ENCODE assay signal across 18 cellular contexts in the genomic region with DNA sequence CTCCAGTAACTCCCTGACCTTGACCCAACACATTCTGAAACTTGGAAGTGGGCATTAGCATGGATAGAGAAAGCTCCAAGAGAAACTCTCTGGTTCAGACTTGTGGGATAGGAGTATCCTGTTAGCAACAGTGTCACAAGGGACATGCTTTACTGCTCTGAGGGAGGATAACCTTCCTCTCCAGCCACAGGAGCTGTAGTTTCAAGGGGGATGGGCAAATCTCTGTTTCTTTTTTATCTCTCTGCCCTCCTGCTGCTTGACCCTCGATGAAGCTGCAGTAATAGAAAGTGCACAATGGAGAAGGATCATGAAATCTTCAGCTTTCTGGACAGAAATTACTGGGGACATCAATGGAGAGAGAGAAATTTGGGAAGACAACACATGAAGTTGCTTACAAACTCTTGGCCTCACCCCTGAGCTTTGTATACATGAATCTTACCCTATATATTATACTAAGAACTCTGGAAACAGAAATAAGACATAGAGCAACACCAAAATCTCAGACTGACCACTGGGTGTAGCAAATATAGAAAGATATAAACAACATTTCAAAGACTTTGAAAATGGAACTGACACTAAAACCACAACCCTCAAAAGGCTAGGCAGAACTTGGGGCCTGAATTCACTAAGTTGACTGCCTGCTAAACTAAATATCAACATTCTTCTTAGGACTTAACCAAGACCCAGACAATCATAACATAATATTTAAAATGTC.
DNase-seq lines count a peak whose midpoint lies in the region; ATAC-seq and TF ChIP-seq lines count a peak whose summit lies in the region.
"Had no signal": no experiment of that assay in that cellular context is flagged by ENCODE, and none has a peak within 500 bp of the region (broad histone marks: within the 10 kb centered on the region; RNA-seq: fewer than 3 reads in every experiment).

No MANE protein-coding gene starts in this region.

- peaks cover 0 to 6% (median 0%) of the 10 kb centered on the region in 11 experiments; a peak in 2 of 22 replicates for H3K9me3 ChIP-seq in BLaER1 treated with 17β-estradiol and CSF1 and Interleukin-3, amounts not matched to agents 10 nM and 100 nM (replicated peaks in 1 of 11)
- H3K9me3 ChIP-seq: upper lobe of right lung had no signal

- no peaks in the 10 kb centered on the region for H3K4me1 Mint-ChIP-seq in mesothelial cell of epicardium
- H3K4me1 Mint-ChIP-seq: activated CD4-positive, alpha-beta memory T cell treated with anti-CD3 and anti-CD28 coated beads, Interleukin-2, amount 10 ng/mL, durations not matched to agents 7 days and 5 days had no signal

- H3K4me2 ChIP-seq in BLaER1 treated with 17β-estradiol and CSF1 and Interleukin-3, amounts not matched to agents 10 nM and 100 nM: peak overlapping the region in 8 of 11 experiments; percentile 1 to 45 (median 29); a peak in 14 of 22 replicates

- H3K27me3 ChIP-seq in BLaER1 treated with 17β-estradiol and CSF1 and Interleukin-3, amounts not matched to agents 10 nM and 100 nM: no peaks in the 10 kb centered on the region
- H3K27me3 ChIP-seq: upper lobe of right lung had no signal

- H3K9me3 Mint-ChIP-seq in mesothelial cell of epicardium: no peaks in the 10 kb centered on the region
- H3K9me3 Mint-ChIP-seq: activated naive CD4-positive, alpha-beta T cell treated with anti-CD3 and anti-CD28 coated beads for 36 hours; T-helper 2 cell treated with Interferon-gamma antibody and Interleukin-4, amounts not matched to agents 5 μg/mL and 100 μg/mL, for 36 hours had no signal

- no peak overlapping the region for H3K4me3 ChIP-seq in BLaER1 treated with 17β-estradiol and CSF1 and Interleukin-3, amounts not matched to agents 10 nM and 100 nM
- H3K4me3 ChIP-seq: upper lobe of right lung had no signal

- peak overlapping the region in 3 of 11 experiments; percentile 2 to 19 (median 7); a peak in 1 of 22 replicates for H3K27ac ChIP-seq in BLaER1 treated with 17β-estradiol and CSF1 and Interleukin-3, amounts not matched to agents 10 nM and 100 nM
- H3K27ac ChIP-seq: upper lobe of right lung had no signal

- intact Hi-C loops in Right ventricle myocardium superior (cut with DNase I): no loop called here

- H3K9ac ChIP-seq in BLaER1 treated with 17β-estradiol and CSF1 and Interleukin-3, amounts not matched to agents 10 nM and 100 nM: no peak overlapping the region

- no peaks in the 10 kb centered on the region for H3K36me3 ChIP-seq in BLaER1 treated with 17β-estradiol and CSF1 and Interleukin-3, amounts not matched to agents 10 nM and 100 nM
- H3K36me3 ChIP-seq: upper lobe of right lung had no signal

- no peaks in the 10 kb centered on the region for H4K20me1 ChIP-seq in BLaER1 treated with 17β-estradiol and CSF1 and Interleukin-3, amounts not matched to agents 10 nM and 100 nM

- H3K4me3 Mint-ChIP-seq in mesothelial cell of epicardium: no peak overlapping the region
- H3K4me3 Mint-ChIP-seq: activated CD4-positive, alpha-beta memory T cell treated with anti-CD3 and anti-CD28 coated beads, Interleukin-2, amount 10 ng/mL, durations not matched to agents 7 days and 5 days; activated naive CD4-positive, alpha-beta T cell treated with anti-CD3 and anti-CD28 coated beads for 36 hours; T-helper 2 cell treated with Interferon-gamma antibody and Interleukin-4, amounts not matched to agents 5 μg/mL and 100 μg/mL, for 36 hours had no signal

- peaks cover 0 to 27% (median 12%) of the 10 kb centered on the region in 10 experiments; a peak in 14 of 20 replicates for H3K4me1 ChIP-seq in BLaER1 treated with 17β-estradiol and CSF1 and Interleukin-3, amounts not matched to agents 10 nM and 100 nM
- H3K4me1 ChIP-seq: upper lobe of right lung had no signal

- TF ChIP-seq CTCF in mesothelial cell of epicardium (IDR thresholded peaks at IDR 0.05; ENCODE audit: unreplicated experiment): no peak

- H3K27me3 Mint-ChIP-seq in mesothelial cell of epicardium (ENCODE audit: low read depth): no peaks in the 10 kb centered on the region
- H3K27me3 Mint-ChIP-seq: activated CD4-positive, alpha-beta memory T cell treated with anti-CD3 and anti-CD28 coated beads, Interleukin-2, amount 10 ng/mL, durations not matched to agents 7 days and 5 days had no signal

- no peaks in the 10 kb centered on the region for H3K36me3 Mint-ChIP-seq in mesothelial cell of epicardium

- DNase-seq in Right ventricle myocardium superior (no peak), mesothelial cell of epicardium (ENCODE audit: low spot score in 2 of 2, unreplicated experiment in 2 of 2) (no peak), NK-92 (lab: John Stamatoyannopoulos, UW; ENCODE audit: unreplicated experiment) (no peak), hepatic stellate cell (ENCODE audit: low spot score) (no peak)
- DNase-seq: activated CD4-positive, alpha-beta memory T cell treated with anti-CD3 and anti-CD28 coated beads, Interleukin-2, amount 10 ng/mL, durations not matched to agents 7 days and 5 days; activated naive CD4-positive, alpha-beta T cell treated with anti-CD3 and anti-CD28 coated beads for 36 hours; glutamatergic neuron; NCI-H1048; NCI-H226; nucleus accumbens; RPMI8226; upper lobe of right lung had no signal

- H3K27ac Mint-ChIP-seq in mesothelial cell of epicardium: no peak overlapping the region
- H3K27ac Mint-ChIP-seq: activated CD4-positive, alpha-beta memory T cell treated with anti-CD3 and anti-CD28 coated beads, Interleukin-2, amount 10 ng/mL, durations not matched to agents 7 days and 5 days; activated naive CD4-positive, alpha-beta T cell treated with anti-CD3 and anti-CD28 coated beads for 36 hours; T-helper 2 cell treated with Interferon-gamma antibody and Interleukin-4, amounts not matched to agents 5 μg/mL and 100 μg/mL, for 36 hours had no signal

- ATAC-seq in GM19351 (IDR thresholded peaks at IDR 0.05; ENCODE audit: unreplicated experiment): peak; percentile 70
- ATAC-seq in HG02678 (IDR thresholded peaks at IDR 0.05; ENCODE audit: unreplicated experiment): peak; percentile 78
- peak; percentile 47 for ATAC-seq in HG03571 (IDR thresholded peaks at IDR 0.05; ENCODE audit: unreplicated experiment)
- ATAC-seq in Right ventricle myocardium superior (ENCODE audit: poor library complexity): no peak
- ATAC-seq: HCT116, upper lobe of right lung had no signal
